In the genomic region with DNA sequence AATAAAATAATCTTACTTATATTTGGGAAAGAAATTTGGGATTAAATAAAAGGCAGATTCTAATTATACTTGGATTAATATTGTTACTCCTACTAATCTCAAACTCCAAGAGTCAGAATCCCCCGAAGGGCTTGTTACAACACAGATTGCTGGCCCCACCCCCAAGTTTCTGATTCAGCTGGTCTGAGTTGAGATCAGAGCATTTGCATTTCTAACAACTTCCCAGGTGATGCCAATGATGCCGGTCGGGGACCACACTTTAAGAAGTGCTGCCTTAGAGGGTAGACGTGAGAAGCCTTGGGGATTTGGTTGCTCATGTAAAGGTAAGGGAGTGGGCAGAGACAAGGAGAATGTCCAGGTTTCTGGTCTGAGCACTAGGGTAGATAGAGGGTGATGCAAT, we compare ENCODE assay signal across 26 cellular contexts. TPM values are rescaled to one million over a fixed set of nuclear protein-coding genes. Genes with fewer than 3 reads are reported as not detected.
DNase-seq lines count a peak whose midpoint lies in the region; FAIRE-seq and TF ChIP-seq lines count a peak whose summit lies in the region.
"Had no signal": no experiment of that assay in that cellular context is flagged by ENCODE, and none has a peak within 500 bp of the region (broad histone marks: within the 10 kb centered on the region; RNA-seq: fewer than 3 reads in every experiment).

No MANE protein-coding gene starts in this region.

- H3K36me3 Mint-ChIP-seq in endodermal cell (ENCODE audit: low read depth), result peaks cover 48% of the 10 kb centered on the region
- H3K36me3 Mint-ChIP-seq: CD4-positive, CD25-positive, alpha-beta regulatory T cell; IgD-negative memory B cell had no signal

- no peaks in the 10 kb centered on the region for H3K27me3 ChIP-seq in endodermal cell (ENCODE audit: control insufficient read depth, insufficient read depth, low read length, poor library complexity, severe bottlenecking)
- H3K27me3 ChIP-seq in suprapubic skin, result no peaks in the 10 kb centered on the region
- H3K27me3 ChIP-seq: SJCRH30 had no signal

- DNase-seq in NCI-H187 (lab: John Stamatoyannopoulos, UW), result peak; percentile 3 to 4
- no peak for DNase-seq in NCI-H187 treated with DMSO at 0.1 percent for 48 hours (lab: John Stamatoyannopoulos, UW)
- DNase-seq in endodermal cell, result peak; percentile 71
- peak; percentile 21 for DNase-seq in iPS-NIHi7 (ENCODE audit: extremely low spot score)
- DNase-seq in GM12891 (ENCODE audit: insufficient read length, low spot score), result no peak
- DNase-seq in hepatic stellate cell (ENCODE audit: low spot score), result no peak
- DNase-seq in suprapubic skin (ENCODE audit: low spot score in 2 of 2), result no peak
- DNase-seq: 8988T; ACHN; CD4-positive, CD25-positive, alpha-beta regulatory T cell; DMS53; GM23248; MM.1S; NCI-H1048; NCI-H1930; NCI-H2107; NCI-H446 treated with DMSO at 0.1 percent for 48 hours; NCI-H526; NCI-H82; PC-9; SJCRH30 had no signal

- H3K27ac ChIP-seq in endodermal cell (ENCODE audit: low read depth, low read length) (no peak overlapping the region), suprapubic skin (no peak overlapping the region)
- H3K27ac ChIP-seq: GM23248, HL-60, KMS-11, PC-9, SJCRH30 had no signal

- H3K36me3 ChIP-seq in endodermal cell (ENCODE audit: control insufficient read depth, insufficient read depth, low read length) (peaks cover 53% of the 10 kb centered on the region), suprapubic skin (no peaks in the 10 kb centered on the region)
- H3K36me3 ChIP-seq: SJCRH30 had no signal

- no peak overlapping the region for H3K4me3 Mint-ChIP-seq in endodermal cell
- H3K4me3 Mint-ChIP-seq: CD4-positive, CD25-positive, alpha-beta regulatory T cell; IgD-negative memory B cell had no signal

- H3K27ac Mint-ChIP-seq in endodermal cell, result no peak overlapping the region
- H3K27ac Mint-ChIP-seq: CD4-positive, CD25-positive, alpha-beta regulatory T cell; IgD-negative memory B cell had no signal

- FAIRE-seq in GM12891 (lab: Jason Lieb, UNC), result no peak

- TF ChIP-seq POLR2A in GM12891 (IDR thresholded peaks at IDR 0.05; ENCODE audit: low read depth, low read length), result no peak
- no peak for TF ChIP-seq POLR2A in suprapubic skin (IDR thresholded peaks at IDR 0.05)

- no peaks in the 10 kb centered on the region for H3K9me3 ChIP-seq in endodermal cell (ENCODE audit: control insufficient read depth, low read length)
- H3K9me3 ChIP-seq in suprapubic skin, result no peaks in the 10 kb centered on the region
- H3K9me3 ChIP-seq: SJCRH30 had no signal

- H3K27me3 Mint-ChIP-seq in endodermal cell (ENCODE audit: insufficient read depth), result peaks cover 47% of the 10 kb centered on the region
- H3K27me3 Mint-ChIP-seq: CD4-positive, CD25-positive, alpha-beta regulatory T cell; IgD-negative memory B cell had no signal

- H3K4me3 ChIP-seq in endodermal cell (ENCODE audit: low read length) (no peak overlapping the region), suprapubic skin (no peak overlapping the region)
- H3K4me3 ChIP-seq: GM23248, PC-9, SJCRH30 had no signal

- no peaks in the 10 kb centered on the region for H3K9me3 Mint-ChIP-seq in endodermal cell

- H3K4me1 ChIP-seq in endodermal cell (ENCODE audit: control insufficient read depth, insufficient read depth, low read length) (peaks cover 6% of the 10 kb centered on the region), suprapubic skin (no peaks in the 10 kb centered on the region)
- H3K4me1 ChIP-seq: SJCRH30 had no signal

- peaks cover 22% of the 10 kb centered on the region for H3K4me1 Mint-ChIP-seq in endodermal cell
- H3K4me1 Mint-ChIP-seq: CD4-positive, CD25-positive, alpha-beta regulatory T cell; IgD-negative memory B cell had no signal

- no peak for TF ChIP-seq EP300 in suprapubic skin (IDR thresholded peaks at IDR 0.05)

- H3K9ac ChIP-seq in endodermal cell (ENCODE audit: extremely low read depth, low read length, poor library complexity, severe bottlenecking), result no peak overlapping the region
- H3K9ac ChIP-seq: GM23248, KMS-11 had no signal

- TF ChIP-seq CTCF in endodermal cell (conservative IDR thresholded peaks at IDR 0.05) (no peak), suprapubic skin (IDR thresholded peaks at IDR 0.05) (no peak)

- WGBS in endodermal cell (ENCODE audit: insufficient coverage in 1 of 2, insufficient read length in 1 of 2), 2 experiments, result 38 to 80% methylated on average over 1 to 4 of the region's 4 CpGs
- 32% methylated on average over 4 of the region's 4 CpGs for WGBS in suprapubic skin

TF ChIP-seq in GM12891, 5 proteins besides CTCF, POLR2A, EP300 and RAD21:
- TF ChIP-seq POU2F2 (IDR thresholded peaks at IDR 0.05; ENCODE audit: low read depth, low read length) (no peak), POLR2AphosphoS5 (IDR thresholded peaks at IDR 0.05; ENCODE audit: low read depth, low read length) (no peak), SPI1 (IDR thresholded peaks at IDR 0.05; ENCODE audit: low read depth, low read length) (no peak), PAX5 (IDR thresholded peaks at IDR 0.05; ENCODE audit: insufficient read depth, low read length, severe bottlenecking) (no peak), TAF1 (IDR thresholded peaks at IDR 0.05; ENCODE audit: low read depth, low read length) (no peak)

RNA-seq across cellular contexts. Expression of gene FMN2, which starts 47.2 kb away (rescaled TPM):
- total RNA-seq in endodermal cell, result 10 to 100 TPM; 26.9 to 27.2 TPM
- polyA plus RNA-seq in endodermal cell (2013, experiment 1 of 2), result 15.9 TPM
- polyA plus RNA-seq in endodermal cell (2013, experiment 2 of 2), result 17.4 TPM
- not detected for polyA plus RNA-seq in GM12891 (2012; ENCODE audit: low read depth, missing spikeins)
- under 1 TPM in 2 of 4 donors, not detected in 2; 0.11 to 0.89 TPM for total RNA-seq in suprapubic skin
- total RNA-seq: CD4-positive, CD25-positive, alpha-beta regulatory T cell; G401; PC-9; Right ventricle myocardium inferior; SJCRH30 had no signal
- polyA plus RNA-seq: CD4-positive, CD25-positive, alpha-beta regulatory T cell; IgD-negative memory B cell had no signal

Comparison
In these comparisons a context has a peak if more than half of its experiments do, and no peak if none do; other contexts are left out.
1. DNase-seq: peak in NCI-H187 (2 of 2), endodermal cell (single experiment) and iPS-NIHi7 (single experiment); none in NCI-H187 treated with DMSO at 0.1 percent for 48 hours (single experiment), GM12891 (single experiment), hepatic stellate cell (single experiment) and suprapubic skin (0 of 2).
2. RNA of gene FMN2, which starts 47.2 kb away (total RNA-seq): 26.9 to 27.2 TPM in endodermal cell; 0.11 to 0.89 TPM in suprapubic skin; every median in the first group is over 10 times any median in the second.